Comparison of ENCODE assay signal across 24 cellular contexts in the genomic region with DNA sequence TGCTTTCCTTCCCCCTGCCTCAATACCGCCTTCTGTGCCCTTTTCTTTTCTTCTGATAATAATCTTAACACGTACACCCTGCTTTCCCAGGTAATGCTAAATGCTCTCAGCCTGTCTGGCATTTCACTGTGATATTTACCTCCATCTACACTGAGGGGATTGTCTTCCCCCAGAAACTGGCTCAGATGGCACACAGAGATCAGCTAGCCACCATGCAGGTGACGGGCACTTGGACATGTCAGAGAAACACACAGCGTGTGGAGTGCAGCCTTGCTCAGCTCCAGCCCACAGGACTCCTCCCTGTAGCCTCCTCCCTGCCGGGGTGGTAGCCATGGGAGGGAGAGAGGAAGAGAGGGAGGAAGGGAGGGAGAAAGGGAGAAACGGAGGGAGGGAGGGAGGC.
"Had no signal": no experiment of that assay in that cellular context is flagged by ENCODE, and none has a peak within 500 bp of the region (broad histone marks: within the 10 kb centered on the region; RNA-seq: fewer than 3 reads in every experiment).

No MANE protein-coding gene starts in this region.

- H3K9me3 Mint-ChIP-seq: activated naive CD4-positive, alpha-beta T cell treated with anti-CD3 and anti-CD28 coated beads, Interleukin-2, amount 50 U/mL, for 24 hours had no signal

- DNase-seq: activated B cell treated with CpG ODN at 0.5 μM for 24 hours; activated CD4-positive, alpha-beta memory T cell treated with anti-CD3 and anti-CD28 coated beads for 36 hours; activated CD4-positive, alpha-beta T cell treated with anti-CD3 and anti-CD28 coated beads, Interleukin-2, amount 10 ng/mL, durations not matched to agents 7 days and 5 days; activated effector memory CD4-positive, alpha-beta T cell treated with Interleukin-2 at 50 U/mL for 16 hours; activated naive CD4-positive, alpha-beta T cell; activated T-cell treated with anti-CD3 and anti-CD28 coated beads, Interleukin-2, amount 50 U/mL, for 24 hours; aorta; MG63; MV-4-11; NCI-H1092 treated with DMSO at 0.1 percent for 48 hours; NCI-H1417 treated with DMSO at 0.1 percent for 48 hours; NCI-H1694; NCI-H2029; NCI-H2107; NCI-H2171 treated with DMSO at 0.1 percent for 48 hours; NCI-H345; NCI-H510A; NCI-H526 treated with DMSO at 0.1 percent for 48 hours; NCI-H82; SIG-M5; T-helper 2 cell; T1000 had no signal

- H3K27me3 Mint-ChIP-seq: activated B cell treated with CpG ODN at 0.5 μM for 24 hours; activated CD4-positive, alpha-beta memory T cell treated with anti-CD3 and anti-CD28 coated beads for 36 hours; activated CD4-positive, alpha-beta T cell treated with anti-CD3 and anti-CD28 coated beads, Interleukin-2, amount 10 ng/mL, durations not matched to agents 7 days and 5 days; activated naive CD4-positive, alpha-beta T cell treated with anti-CD3 and anti-CD28 coated beads, Interleukin-2, amount 50 U/mL, for 24 hours; activated T-cell treated with anti-CD3 and anti-CD28 coated beads, Interleukin-2, amount 50 U/mL, for 24 hours had no signal

- H3K4me3 Mint-ChIP-seq: activated B cell treated with CpG ODN at 0.5 μM for 24 hours; activated CD4-positive, alpha-beta memory T cell treated with anti-CD3 and anti-CD28 coated beads for 36 hours; activated CD4-positive, alpha-beta T cell treated with anti-CD3 and anti-CD28 coated beads, Interleukin-2, amount 10 ng/mL, durations not matched to agents 7 days and 5 days; activated naive CD4-positive, alpha-beta T cell treated with anti-CD3 and anti-CD28 coated beads, Interleukin-2, amount 50 U/mL, for 24 hours; activated T-cell treated with anti-CD3 and anti-CD28 coated beads, Interleukin-2, amount 50 U/mL, for 24 hours; activated T-helper 1 cell treated with anti-CD3 and anti-CD28 coated beads, Interleukin-12 subunit alpha, Interleukin-12 subunit beta, Interleukin-2, Interleukin-4 antibody, amounts not matched to agents 30 ng/mL and 10 ng/mL and 1 ng/mL, durations not matched to agents 14 hours and 24 hours and 36 hours had no signal

- H3K27ac Mint-ChIP-seq: activated B cell treated with CpG ODN at 0.5 μM for 24 hours; activated CD4-positive, alpha-beta memory T cell treated with anti-CD3 and anti-CD28 coated beads for 36 hours; activated CD4-positive, alpha-beta T cell treated with anti-CD3 and anti-CD28 coated beads, Interleukin-2, amount 10 ng/mL, durations not matched to agents 7 days and 5 days; activated naive CD4-positive, alpha-beta T cell treated with anti-CD3 and anti-CD28 coated beads, Interleukin-2, amount 50 U/mL, for 24 hours; activated T-cell treated with anti-CD3 and anti-CD28 coated beads, Interleukin-2, amount 50 U/mL, for 24 hours; activated T-helper 1 cell treated with anti-CD3 and anti-CD28 coated beads, Interleukin-12 subunit alpha, Interleukin-12 subunit beta, Interleukin-2, Interleukin-4 antibody, amounts not matched to agents 30 ng/mL and 10 ng/mL and 1 ng/mL, durations not matched to agents 14 hours and 24 hours and 36 hours had no signal
